ENCODE assay signal across 21 cellular contexts in genomic region chr1:15051898-15052528, GRCh38.
"Had no signal": no experiment of that assay in that cellular context is flagged by ENCODE, and none has a peak within 500 bp of the region (broad histone marks: within the 10 kb centered on the region; RNA-seq: fewer than 3 reads in every experiment).

No MANE protein-coding gene starts in this region.

- H3K4me3 ChIP-seq: ascending aorta, cardiac muscle cell, dorsolateral prefrontal cortex, testis, upper lobe of right lung had no signal

- ATAC-seq: activated naive CD8-positive, alpha-beta T cell treated with anti-CD3 and anti-CD28 coated beads, Interleukin-2, amount 50 U/mL, for 24 hours; foreskin keratinocyte; T-cell; upper lobe of right lung had no signal

- H3K27me3 ChIP-seq: ascending aorta, cardiac muscle cell, dorsolateral prefrontal cortex, foreskin keratinocyte, testis, upper lobe of right lung had no signal

- H3K36me3 ChIP-seq: cardiac muscle cell had no signal

- H3K27ac ChIP-seq: ascending aorta, cardiac muscle cell, dorsolateral prefrontal cortex, foreskin keratinocyte, testis, upper lobe of right lung, VCaP had no signal

- H3K9me2 ChIP-seq: SK-N-SH had no signal

- H3K4me2 ChIP-seq: SK-N-SH had no signal

- H3K4me1 ChIP-seq: ascending aorta, foreskin keratinocyte, testis, upper lobe of right lung had no signal

- H3K9ac ChIP-seq: SK-N-SH had no signal

- DNase-seq: activated CD4-positive, alpha-beta memory T cell treated with anti-CD3 and anti-CD28 coated beads, Interleukin-2, amount 10 ng/mL, durations not matched to agents 7 days and 5 days; activated CD4-positive, alpha-beta T cell treated with anti-CD3 and anti-CD28 coated beads for 1 hour; activated naive CD4-positive, alpha-beta T cell; activated naive CD8-positive, alpha-beta T cell treated with anti-CD3 and anti-CD28 coated beads, Interleukin-2, amount 50 U/mL, for 24 hours; dorsolateral prefrontal cortex; endodermal cell; head of caudate nucleus; midbrain; posterior cingulate gyrus; SK-N-SH; stimulated activated CD4-positive, alpha-beta T cell treated with anti-CD3 and anti-CD28 coated beads, Interleukin-15, amount 100 ng/mL, for 24 hours; stimulated activated CD4-positive, alpha-beta T cell treated with anti-CD3 and anti-CD28 coated beads, Interleukin-4, amount 100 ng/mL, for 1 hour; stimulated activated naive CD4-positive, alpha-beta T cell treated with Interleukin-2 at 50 U/mL for 16 hours; T-cell; T1000; testis; upper lobe of right lung had no signal

- H3K9me3 ChIP-seq: ascending aorta, SK-N-SH, testis, upper lobe of right lung had no signal
